In the genomic region with DNA sequence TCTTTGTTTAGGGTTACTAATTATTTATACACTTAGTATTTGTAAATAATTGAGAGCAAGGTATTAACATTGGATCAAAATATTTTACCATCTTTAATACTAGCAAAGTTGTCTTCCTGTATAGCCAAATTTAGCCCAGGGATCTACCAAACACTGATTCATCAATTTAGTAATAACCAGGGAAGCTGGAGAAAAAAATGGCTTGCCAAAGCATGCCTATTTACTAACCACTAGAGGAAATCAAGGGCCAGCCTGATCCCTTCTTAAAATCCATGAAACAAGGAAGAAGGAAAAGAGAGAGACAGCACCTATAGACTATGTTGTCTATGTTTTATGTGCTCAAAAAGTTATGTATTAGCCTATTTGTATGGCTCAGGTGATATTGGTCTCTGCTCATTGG, we compare ENCODE assay signal across 18 cellular contexts.
A peak's percentile ranks its signal among the peaks of the same experiment; 100 is the strongest.
DNase-seq lines count a peak whose midpoint lies in the region; ATAC-seq, FAIRE-seq and TF ChIP-seq lines count a peak whose summit lies in the region.
"Had no signal": no experiment of that assay in that cellular context is flagged by ENCODE, and none has a peak within 500 bp of the region (broad histone marks: within the 10 kb centered on the region; RNA-seq: fewer than 3 reads in every experiment).

No MANE protein-coding gene starts in this region.

- H3K27me3 ChIP-seq in bronchial epithelial cell (ENCODE audit: control insufficient read depth, insufficient read depth, low read length) (no peaks in the 10 kb centered on the region), keratinocyte (ENCODE audit: control insufficient read depth, extremely low read depth, insufficient read depth, low read length) (no peaks in the 10 kb centered on the region), colonic mucosa (no peaks in the 10 kb centered on the region)

- peak overlapping the region; percentile 5 for H2AFZ ChIP-seq in keratinocyte (ENCODE audit: control insufficient read depth, low read length)

- H3K9ac ChIP-seq in keratinocyte (ENCODE audit: control insufficient read depth, extremely low read depth, insufficient read depth, low read length) (no peak overlapping the region), colonic mucosa (ENCODE audit: low read depth in 2 of 2, low read length in 2 of 2) (no peak overlapping the region)

- no peak for FAIRE-seq in bronchial epithelial cell (lab: Jason Lieb, UNC)
- no peak for FAIRE-seq in keratinocyte (lab: Jason Lieb, UNC)
- FAIRE-seq: GM19239 had no signal

- no peaks in the 10 kb centered on the region for H3K9me1 ChIP-seq in keratinocyte (ENCODE audit: control insufficient read depth, extremely low read depth, insufficient read depth, low read length)

- H3K36me3 ChIP-seq in bronchial epithelial cell (ENCODE audit: control insufficient read depth, insufficient read depth, low read length): no peaks in the 10 kb centered on the region
- H3K36me3 ChIP-seq in keratinocyte (ENCODE audit: control insufficient read depth in 2 of 2, extremely low read depth in 1 of 2, insufficient read depth in 2 of 2, low read length in 2 of 2): no peaks in the 10 kb centered on the region
- H3K36me3 ChIP-seq in colonic mucosa: no peaks in the 10 kb centered on the region

- no peaks in the 10 kb centered on the region for H3K79me2 ChIP-seq in keratinocyte (ENCODE audit: control insufficient read depth, insufficient read depth, low read length)

- dilution Hi-C loops in keratinocyte (cut with MboI; ENCODE audit: extremely low pct_ligation_motif_present, low sequenced_read_pairs): loop anchor here (25.0 kb wide), 1 partner anchor 430 kb away; no protein-coding TSS in a partner anchor

- H3K4me1 ChIP-seq in keratinocyte (ENCODE audit: control insufficient read depth, extremely low read depth, insufficient read depth, low read length): no peaks in the 10 kb centered on the region
- H3K4me1 ChIP-seq in colonic mucosa: no peaks in the 10 kb centered on the region

- ATAC-seq in HG03439 (IDR thresholded peaks at IDR 0.05; ENCODE audit: unreplicated experiment): no peak

- H3K27ac ChIP-seq in keratinocyte (ENCODE audit: control insufficient read depth, insufficient read depth, low read length): no peak overlapping the region
- no peak overlapping the region for H3K27ac ChIP-seq in colonic mucosa
- H3K27ac ChIP-seq: 22Rv1 had no signal

- no peaks in the 10 kb centered on the region for H4K20me1 ChIP-seq in keratinocyte (ENCODE audit: control insufficient read depth, extremely low read depth, insufficient read depth, low read length)

- H3K9me3 ChIP-seq in keratinocyte (ENCODE audit: control insufficient read depth, low read depth, low read length) (no peaks in the 10 kb centered on the region), colonic mucosa (no peaks in the 10 kb centered on the region)

- H3K4me3 ChIP-seq in bronchial epithelial cell (ENCODE audit: low read depth, low read length): no peak overlapping the region
- H3K4me3 ChIP-seq in keratinocyte (ENCODE audit: control insufficient read depth in 2 of 3, extremely low read depth in 1 of 3, insufficient read depth in 2 of 3, low read depth in 1 of 3, low read length in 3 of 3): no peak overlapping the region
- H3K4me3 ChIP-seq in colonic mucosa: no peak overlapping the region

- TF ChIP-seq CTCF in bronchial epithelial cell (IDR thresholded peaks at IDR 0.05; ENCODE audit: insufficient read depth, low read length, severe bottlenecking) (no peak), keratinocyte (optimal IDR thresholded peaks at IDR 0.05 in 1 of 3, IDR thresholded peaks at IDR 0.05 in 1 of 3, conservative IDR thresholded peaks at IDR 0.05 in 1 of 3; ENCODE audit: extremely low read depth in 1 of 3, insufficient read depth in 2 of 3, low read length in 3 of 3) (peak in 1 of 3 experiments; percentile 33), colonic mucosa (IDR thresholded peaks at IDR 0.05) (no peak)

- intact Hi-C loops in colonic mucosa (cut with DNase I): no loop called here

- peak; percentile 15 for DNase-seq in DMS53 (lab: John Stamatoyannopoulos, UW)
- DNase-seq in DMS53 treated with DMSO at 0.1 percent for 48 hours (lab: John Stamatoyannopoulos, UW; ENCODE audit: unreplicated experiment): no peak
- DNase-seq in HCEC 1CT: peak; percentile 47
- peak; percentile 63 for DNase-seq in bronchial epithelial cell (ENCODE audit: low read depth)
- DNase-seq in keratinocyte (ENCODE audit: low read depth, low spot score): no peak
- no peak for DNase-seq in colonic mucosa
- DNase-seq in NCI-H1694 treated with DMSO at 0.1 percent for 48 hours (lab: John Stamatoyannopoulos, UW): no peak
- DNase-seq: GF-D8, H7, Kasumi-1, NCI-H1092 treated with DMSO at 0.1 percent for 48 hours, NCI-H2081 treated with DMSO at 0.1 percent for 48 hours, NCI-H226, Right ventricle myocardium superior, SW 1271 had no signal

- no peak overlapping the region for H3K4me2 ChIP-seq in keratinocyte (ENCODE audit: control insufficient read depth, extremely low read depth, insufficient read depth, low read depth, low read length)

Comparison
In these comparisons a context has a peak if more than half of its experiments do, and no peak if none do; other contexts are left out.
1. DNase-seq: peak in DMS53 (single experiment), HCEC 1CT (single experiment) and bronchial epithelial cell (single experiment); none in DMS53 treated with DMSO at 0.1 percent for 48 hours (single experiment), keratinocyte (single experiment), colonic mucosa (single experiment) and NCI-H1694 treated with DMSO at 0.1 percent for 48 hours (single experiment).